10 cellular contexts compared by ENCODE assay signal in the genomic region with DNA sequence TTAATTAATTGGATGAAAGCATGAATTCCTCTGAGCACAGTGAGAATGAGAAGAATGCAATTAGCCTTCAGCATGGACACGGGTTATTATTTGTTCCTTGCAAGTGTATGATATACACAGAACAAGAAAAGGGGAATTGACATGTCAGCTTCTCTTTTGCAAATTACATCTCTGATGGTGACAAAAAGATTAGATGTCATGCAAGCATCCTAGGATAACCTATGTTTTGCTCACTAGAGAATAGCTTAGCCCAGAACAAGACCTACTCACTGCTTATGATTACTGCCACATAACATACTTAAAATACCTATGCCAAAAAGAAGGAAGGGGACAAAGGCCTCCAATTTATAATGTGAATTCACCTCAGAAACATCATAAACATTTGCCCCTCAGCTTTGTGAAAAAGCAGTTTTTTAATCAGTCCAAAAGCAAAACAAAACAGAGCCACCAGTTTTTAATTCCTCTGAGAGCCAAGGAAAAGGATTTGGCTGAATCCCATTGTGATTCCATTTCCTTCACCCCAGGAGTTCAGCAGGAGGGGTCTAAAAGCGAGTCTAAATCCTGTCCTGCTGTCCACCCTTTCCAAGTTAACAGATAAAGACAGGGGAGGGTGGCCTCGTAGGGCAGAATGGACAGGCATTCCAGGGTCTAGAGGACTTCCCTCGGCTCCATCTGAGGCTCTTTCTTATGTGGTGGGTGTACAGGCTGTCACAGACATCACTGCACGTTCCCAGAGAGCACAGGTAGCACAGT.
DNase-seq lines count a peak whose midpoint lies in the region; ATAC-seq lines count a peak whose summit lies in the region.
"Had no signal": no experiment of that assay in that cellular context is flagged by ENCODE, and none has a peak within 500 bp of the region (broad histone marks: within the 10 kb centered on the region; RNA-seq: fewer than 3 reads in every experiment).

No MANE protein-coding gene starts in this region.

- H3K27ac Mint-ChIP-seq in stimulated activated naive CD8-positive, alpha-beta T cell treated with anti-CD3 and anti-CD28 coated beads, Interleukin-15, Interleukin-2, amounts not matched to agents 100 ng/mL and 50 ng/mL, for 24 hours = peak overlapping the region; percentile 97
- H3K27ac Mint-ChIP-seq in activated CD4-positive, alpha-beta memory T cell treated with anti-CD3 and anti-CD28 coated beads for 36 hours = peak overlapping the region; percentile 80

- H3K4me1 Mint-ChIP-seq in stimulated activated naive CD8-positive, alpha-beta T cell treated with anti-CD3 and anti-CD28 coated beads, Interleukin-15, Interleukin-2, amounts not matched to agents 100 ng/mL and 50 ng/mL, for 24 hours (ENCODE audit: low read depth) = peaks cover 54% of the 10 kb centered on the region
- H3K4me1 Mint-ChIP-seq in activated CD4-positive, alpha-beta memory T cell treated with anti-CD3 and anti-CD28 coated beads for 36 hours (ENCODE audit: low read depth) = peaks cover 56% of the 10 kb centered on the region

- H3K27me3 Mint-ChIP-seq in stimulated activated naive CD8-positive, alpha-beta T cell treated with anti-CD3 and anti-CD28 coated beads, Interleukin-15, Interleukin-2, amounts not matched to agents 100 ng/mL and 50 ng/mL, for 24 hours = no peaks in the 10 kb centered on the region
- H3K27me3 Mint-ChIP-seq in activated CD4-positive, alpha-beta memory T cell treated with anti-CD3 and anti-CD28 coated beads for 36 hours = no peaks in the 10 kb centered on the region

- intact Hi-C loops in activated CD4-positive, alpha-beta memory T cell treated with anti-CD3 and anti-CD28 coated beads for 36 hours (cut with micrococcal nuclease) = no loop called here

- no peak for DNase-seq in stimulated activated naive CD8-positive, alpha-beta T cell treated with anti-CD3 and anti-CD28 coated beads, Interleukin-15, Interleukin-2, amounts not matched to agents 100 U/mL and 50 U/mL, for 24 hours
- DNase-seq in activated CD4-positive, alpha-beta memory T cell treated with anti-CD3 and anti-CD28 coated beads for 36 hours = no peak
- peak; percentile 37 for DNase-seq in iPS-NIHi11 (ENCODE audit: low spot score)
- no peak for DNase-seq in SKM-1 treated with dmso at 0.1 percent for 144 hours (lab: John Stamatoyannopoulos, UW; ENCODE audit: unreplicated experiment)
- DNase-seq in activated CD4-positive, CD25-positive, alpha-beta regulatory T cell treated with anti-CD3 and anti-CD28 coated beads, Interleukin-2, amount 50 U/mL, for 72 hours = no peak
- DNase-seq in central memory CD4-positive, alpha-beta T cell = no peak
- DNase-seq in NCI-H226 = no peak
- DNase-seq: NCI-H446 had no signal

- no peak for ATAC-seq in stimulated activated naive CD8-positive, alpha-beta T cell treated with anti-CD3 and anti-CD28 coated beads, Interleukin-15, Interleukin-2, amounts not matched to agents 100 U/mL and 50 U/mL, for 24 hours

- no peaks in the 10 kb centered on the region for H3K36me3 Mint-ChIP-seq in stimulated activated naive CD8-positive, alpha-beta T cell treated with anti-CD3 and anti-CD28 coated beads, Interleukin-15, Interleukin-2, amounts not matched to agents 100 ng/mL and 50 ng/mL, for 24 hours (ENCODE audit: low read depth)
- no peaks in the 10 kb centered on the region for H3K36me3 Mint-ChIP-seq in activated CD4-positive, alpha-beta memory T cell treated with anti-CD3 and anti-CD28 coated beads for 36 hours
- H3K36me3 Mint-ChIP-seq: CD14-positive monocyte had no signal

- H3K4me3 Mint-ChIP-seq in stimulated activated naive CD8-positive, alpha-beta T cell treated with anti-CD3 and anti-CD28 coated beads, Interleukin-15, Interleukin-2, amounts not matched to agents 100 ng/mL and 50 ng/mL, for 24 hours = peak overlapping the region; percentile 66
- peak overlapping the region; percentile 56 for H3K4me3 Mint-ChIP-seq in activated CD4-positive, alpha-beta memory T cell treated with anti-CD3 and anti-CD28 coated beads for 36 hours

- POLR2A ChIA-PET in activated CD4-positive, alpha-beta memory T cell treated with anti-CD3 and anti-CD28 coated beads for 36 hours (lab: Charles Lee) = interaction anchor here (0.9 to 1.3 kb wide), 2 partner anchors 11 to 37 kb away, joined by 3 to 4 read pairs; no protein-coding TSS in a partner anchor

- no peaks in the 10 kb centered on the region for H3K9me3 Mint-ChIP-seq in stimulated activated naive CD8-positive, alpha-beta T cell treated with anti-CD3 and anti-CD28 coated beads, Interleukin-15, Interleukin-2, amounts not matched to agents 100 ng/mL and 50 ng/mL, for 24 hours
- H3K9me3 Mint-ChIP-seq in activated CD4-positive, alpha-beta memory T cell treated with anti-CD3 and anti-CD28 coated beads for 36 hours = peaks cover 3% of the 10 kb centered on the region

- CTCF ChIA-PET in activated CD4-positive, alpha-beta memory T cell treated with anti-CD3 and anti-CD28 coated beads for 36 hours (lab: Charles Lee) = interaction anchor here (2.0 kb wide), 1 partner anchor 11 kb away, joined by 7 read pairs; no protein-coding TSS in a partner anchor
